In genomic region chr7:151132461-151133205, GRCh38 we compare ENCODE assay signal across 22 cellular contexts. TPM values are rescaled to one million over a fixed set of nuclear protein-coding genes. Genes with fewer than 3 reads are reported as not detected.
"Had no signal": no experiment of that assay in that cellular context is flagged by ENCODE, and none has a peak within 500 bp of the region (broad histone marks: within the 10 kb centered on the region; RNA-seq: fewer than 3 reads in every experiment).

No MANE protein-coding gene starts in this region.

- ATAC-seq: activated CD8-positive, alpha-beta T cell treated with anti-CD3 and anti-CD28 coated beads, Interleukin-2, amount 10 ng/mL, durations not matched to agents 7 days and 5 days; activated naive CD8-positive, alpha-beta T cell treated with anti-CD3 and anti-CD28 coated beads, Interleukin-2, amount 50 U/mL, for 24 hours; left colon; stimulated activated naive B cell treated with anti-CD40 and anti-IgM and Interleukin-4, amounts not matched to agents 10 μg/mL and 1 μg/mL and 100 μg/mL, for 72 hours had no signal

- H3K9me3 Mint-ChIP-seq: activated CD4-positive, alpha-beta T cell treated with anti-CD3 and anti-CD28 coated beads, Interleukin-2, amount 10 ng/mL, durations not matched to agents 7 days and 5 days; activated naive CD4-positive, alpha-beta T cell treated with anti-CD3 and anti-CD28 coated beads, Interleukin-2, amount 10 ng/mL, durations not matched to agents 7 days and 5 days; activated naive CD8-positive, alpha-beta T cell treated with anti-CD3 and anti-CD28 coated beads, Interleukin-2, amount 50 U/mL, for 24 hours; stimulated activated naive B cell treated with anti-CD40 and anti-IgM and Interleukin-4, amounts not matched to agents 10 μg/mL and 1 μg/mL and 100 μg/mL, for 72 hours had no signal

- H3K4me1 ChIP-seq: esophagus squamous epithelium, pancreas, thyroid gland had no signal

- H3K4me3 ChIP-seq: esophagus squamous epithelium, pancreas, spleen, thyroid gland had no signal

- H3K36me3 Mint-ChIP-seq: activated naive CD4-positive, alpha-beta T cell treated with anti-CD3 and anti-CD28 coated beads, Interleukin-2, amount 10 ng/mL, durations not matched to agents 7 days and 5 days; naive B cell; stimulated activated naive B cell treated with anti-CD40 and anti-IgM and Interleukin-4, amounts not matched to agents 10 μg/mL and 1 μg/mL and 100 μg/mL, for 72 hours had no signal

- H3K27ac Mint-ChIP-seq: activated CD8-positive, alpha-beta T cell treated with anti-CD3 and anti-CD28 coated beads, Interleukin-2, amount 10 ng/mL, durations not matched to agents 7 days and 5 days; activated naive CD4-positive, alpha-beta T cell treated with anti-CD3 and anti-CD28 coated beads, Interleukin-2, amount 10 ng/mL, durations not matched to agents 7 days and 5 days; activated naive CD8-positive, alpha-beta T cell treated with anti-CD3 and anti-CD28 coated beads, Interleukin-2, amount 50 U/mL, for 24 hours; stimulated activated naive B cell treated with anti-CD40 and anti-IgM and Interleukin-4, amounts not matched to agents 10 μg/mL and 1 μg/mL and 100 μg/mL, for 72 hours had no signal

- H3K27me3 Mint-ChIP-seq: activated CD4-positive, alpha-beta T cell treated with anti-CD3 and anti-CD28 coated beads, Interleukin-2, amount 10 ng/mL, durations not matched to agents 7 days and 5 days; activated naive CD4-positive, alpha-beta T cell treated with anti-CD3 and anti-CD28 coated beads, Interleukin-2, amount 10 ng/mL, durations not matched to agents 7 days and 5 days; activated naive CD8-positive, alpha-beta T cell treated with anti-CD3 and anti-CD28 coated beads, Interleukin-2, amount 50 U/mL, for 24 hours; stimulated activated naive B cell treated with anti-CD40 and anti-IgM and Interleukin-4, amounts not matched to agents 10 μg/mL and 1 μg/mL and 100 μg/mL, for 72 hours had no signal

- H3K4me3 Mint-ChIP-seq: activated CD4-positive, alpha-beta T cell treated with anti-CD3 and anti-CD28 coated beads, Interleukin-2, amount 10 ng/mL, durations not matched to agents 7 days and 5 days; activated CD8-positive, alpha-beta T cell treated with anti-CD3 and anti-CD28 coated beads, Interleukin-2, amount 10 ng/mL, durations not matched to agents 7 days and 5 days; activated naive CD4-positive, alpha-beta T cell treated with anti-CD3 and anti-CD28 coated beads, Interleukin-2, amount 10 ng/mL, durations not matched to agents 7 days and 5 days; activated naive CD8-positive, alpha-beta T cell treated with anti-CD3 and anti-CD28 coated beads, Interleukin-2, amount 50 U/mL, for 24 hours; stimulated activated naive B cell treated with anti-CD40 and anti-IgM and Interleukin-4, amounts not matched to agents 10 μg/mL and 1 μg/mL and 100 μg/mL, for 72 hours had no signal

- DNase-seq: activated CD4-positive, alpha-beta T cell treated with anti-CD3 and anti-CD28 coated beads, Interleukin-2, amount 10 ng/mL, durations not matched to agents 7 days and 5 days; activated CD8-positive, alpha-beta memory T cell treated with anti-CD3 and anti-CD28 coated beads, Interleukin-2, amount 50 U/mL, for 4 hours; activated CD8-positive, alpha-beta T cell treated with anti-CD3 and anti-CD28 coated beads, Interleukin-2, amount 10 ng/mL, durations not matched to agents 7 days and 5 days; activated effector memory CD4-positive, alpha-beta T cell treated with Interleukin-2 at 50 U/mL for 16 hours; activated naive CD4-positive, alpha-beta T cell treated with anti-CD3 and anti-CD28 coated beads, Interleukin-2, amount 10 ng/mL, durations not matched to agents 7 days and 5 days; activated naive CD8-positive, alpha-beta T cell treated with anti-CD3 and anti-CD28 coated beads, Interleukin-2, amount 50 U/mL, for 24 hours; activated T-cell treated with anti-CD3 and anti-CD28 coated beads, Interleukin-2, amount 50 U/mL, for 48 hours; brain microvascular endothelial cell; effector CD8-positive, alpha-beta T cell; esophagus squamous epithelium; left colon; naive B cell; stimulated activated naive B cell treated with anti-CD40 and anti-IgM and Interleukin-4, amounts not matched to agents 10 μg/mL and 1 μg/mL and 100 μg/mL, for 72 hours; T1000; thyroid gland had no signal

- H3K27me3 ChIP-seq: brain microvascular endothelial cell, esophagus squamous epithelium, pancreas, spleen, thyroid gland had no signal

- H3K4me1 Mint-ChIP-seq: activated naive CD8-positive, alpha-beta T cell treated with anti-CD3 and anti-CD28 coated beads, Interleukin-2, amount 50 U/mL, for 24 hours; naive B cell; stimulated activated naive B cell treated with anti-CD40 and anti-IgM and Interleukin-4, amounts not matched to agents 10 μg/mL and 1 μg/mL and 100 μg/mL, for 72 hours had no signal

- H3K27ac ChIP-seq: brain microvascular endothelial cell, esophagus squamous epithelium, pancreas, spleen, thyroid gland had no signal

- H3K9me3 ChIP-seq: esophagus squamous epithelium, pancreas, spleen, thyroid gland had no signal

RNA-seq across cellular contexts. Expression of gene GBX1, which starts 34.9 kb away (rescaled TPM):
- total RNA-seq: activated CD4-positive, alpha-beta T cell treated with anti-CD3 and anti-CD28 coated beads, Interleukin-2, amount 10 ng/mL, durations not matched to agents 7 days and 5 days; activated CD8-positive, alpha-beta T cell treated with anti-CD3 and anti-CD28 coated beads, Interleukin-2, amount 10 ng/mL, durations not matched to agents 7 days and 5 days; aorta; endothelial cell of umbilical vein; esophagus squamous epithelium; left colon; mononuclear cell; pancreas; pulmonary artery endothelial cell; spleen; T-helper 1 cell treated with Interleukin-12 subunit alpha and Interleukin-12 subunit beta and Interleukin-4 antibody, amounts not matched to agents 30 ng/mL and 1 ng/mL, for 36 hours; thyroid gland had no signal
- polyA plus RNA-seq: aorta, endothelial cell of umbilical vein, pancreas, spleen had no signal

RNA-seq across cellular contexts. Expression of gene ASB10, which starts 54.4 kb away (rescaled TPM):
- total RNA-seq: activated CD4-positive, alpha-beta T cell treated with anti-CD3 and anti-CD28 coated beads, Interleukin-2, amount 10 ng/mL, durations not matched to agents 7 days and 5 days; activated CD8-positive, alpha-beta T cell treated with anti-CD3 and anti-CD28 coated beads, Interleukin-2, amount 10 ng/mL, durations not matched to agents 7 days and 5 days; aorta; endothelial cell of umbilical vein; esophagus squamous epithelium; left colon; mononuclear cell; pancreas; pulmonary artery endothelial cell; spleen; T-helper 1 cell treated with Interleukin-12 subunit alpha and Interleukin-12 subunit beta and Interleukin-4 antibody, amounts not matched to agents 30 ng/mL and 1 ng/mL, for 36 hours; thyroid gland had no signal
- polyA plus RNA-seq: aorta, endothelial cell of umbilical vein, pancreas, spleen had no signal
